19 cellular contexts compared by ENCODE assay signal in genomic region chr7:372546-372938, GRCh38.
DNase-seq lines count a peak whose midpoint lies in the region; ATAC-seq and TF ChIP-seq lines count a peak whose summit lies in the region.
"Had no signal": no experiment of that assay in that cellular context is flagged by ENCODE, and none has a peak within 500 bp of the region (broad histone marks: within the 10 kb centered on the region; RNA-seq: fewer than 3 reads in every experiment).

No MANE protein-coding gene starts in this region.

- no peak for TF ChIP-seq POLR2A in transverse colon (IDR thresholded peaks at IDR 0.05)

- TF ChIP-seq CTCF in RWPE2 (IDR thresholded peaks at IDR 0.05; ENCODE audit: poor library complexity, severe bottlenecking) (no peak), mesothelial cell of epicardium (IDR thresholded peaks at IDR 0.05; ENCODE audit: unreplicated experiment) (no peak), transverse colon (IDR thresholded peaks at IDR 0.05) (no peak), omental fat pad (IDR thresholded peaks at IDR 0.05) (no peak)

- DNase-seq in cardiac septum (ENCODE audit: low spot score) = peak; percentile 69
- DNase-seq in Right ventricle myocardium superior = no peak
- DNase-seq in RWPE2 (ENCODE audit: low spot score) = peak; percentile 62
- no peak for DNase-seq in mesothelial cell of epicardium (ENCODE audit: low spot score in 2 of 2, unreplicated experiment in 2 of 2)
- DNase-seq in transverse colon = no peak
- DNase-seq in NCI-H1930 (lab: John Stamatoyannopoulos, UW) = no peak
- DNase-seq in NCI-H1048 (lab: John Stamatoyannopoulos, UW) = no peak
- no peak for DNase-seq in omental fat pad (ENCODE audit: low spot score)
- DNase-seq: activated CD4-positive, CD25-positive, alpha-beta regulatory T cell; dermis blood vessel endothelial cell; immature natural killer cell; lower lobe of right lung; NCI-H1417; NCI-H510A treated with DMSO at 0.1 percent for 48 hours; stimulated activated CD4-positive, alpha-beta T cell treated with anti-CD3 and anti-CD28 coated beads, Interleukin-2, amount 100 ng/mL, for 24 hours; stimulated activated naive CD8-positive, alpha-beta T cell treated with anti-CD3 and anti-CD28 coated beads, Interleukin-15, Interleukin-2, amounts not matched to agents 100 U/mL and 50 U/mL, for 24 hours; T-helper 9 cell had no signal

- no peaks in the 10 kb centered on the region for H3K9me3 Mint-ChIP-seq in mesothelial cell of epicardium
- H3K9me3 Mint-ChIP-seq: immature natural killer cell had no signal

- no peaks in the 10 kb centered on the region for H3K27me3 ChIP-seq in RWPE2 (ENCODE audit: insufficient read depth, poor library complexity, severe bottlenecking)
- H3K27me3 ChIP-seq in transverse colon = peaks cover 8% of the 10 kb centered on the region

- TF ChIP-seq EP300 in transverse colon (IDR thresholded peaks at IDR 0.05; ENCODE audit: low read depth) = no peak

- H3K27ac ChIP-seq in RWPE2 (ENCODE audit: poor library complexity, severe bottlenecking) = no peak overlapping the region
- peak overlapping the region in 3 of 4 donors; percentile 19 to 62 (median 28) for H3K27ac ChIP-seq in transverse colon
- H3K27ac ChIP-seq: lower lobe of right lung, parathyroid adenoma, tibial nerve had no signal

- H3K4me3 Mint-ChIP-seq in mesothelial cell of epicardium = peak overlapping the region; percentile 17
- H3K4me3 Mint-ChIP-seq: immature natural killer cell had no signal

- H3K4me1 ChIP-seq in RWPE2 (ENCODE audit: insufficient read depth, poor library complexity, severe bottlenecking) (peaks cover 19% of the 10 kb centered on the region), transverse colon (peaks cover 10 to 34% (median 28%) of the 10 kb centered on the region in 4 donors)
- H3K4me1 ChIP-seq: lower lobe of right lung, parathyroid adenoma had no signal

- H3K4me1 Mint-ChIP-seq in mesothelial cell of epicardium = peaks cover 50% of the 10 kb centered on the region

- H3K4me3 ChIP-seq in RWPE2 (ENCODE audit: severe bottlenecking) (no peak overlapping the region), transverse colon (no peak overlapping the region)
- H3K4me3 ChIP-seq: lower lobe of right lung, tibial nerve had no signal

- no peak for ATAC-seq in Right ventricle myocardium superior (ENCODE audit: poor library complexity)
- ATAC-seq in RWPE2 (ENCODE audit: low read depth) = no peak
- ATAC-seq in omental fat pad (ENCODE audit: low FRiP score) = no peak
- ATAC-seq: lower lobe of right lung; stimulated activated naive CD8-positive, alpha-beta T cell treated with anti-CD3 and anti-CD28 coated beads, Interleukin-15, Interleukin-2, amounts not matched to agents 100 U/mL and 50 U/mL, for 24 hours had no signal

- peak overlapping the region; percentile 96 for H3K27ac Mint-ChIP-seq in mesothelial cell of epicardium

- H3K36me3 ChIP-seq in RWPE2 (ENCODE audit: low read depth) (no peaks in the 10 kb centered on the region), transverse colon (no peaks in the 10 kb centered on the region)
- H3K36me3 ChIP-seq: lower lobe of right lung, tibial nerve had no signal

- H3K36me3 Mint-ChIP-seq in mesothelial cell of epicardium = no peaks in the 10 kb centered on the region
- H3K36me3 Mint-ChIP-seq: immature natural killer cell had no signal

- 71% methylated on average over 15 of the region's 15 CpGs; no CpG with 5 or more reads in 1 of the 2 donors for WGBS in transverse colon (ENCODE audit: low coverage in 1 of 2), 2 donors

- no peaks in the 10 kb centered on the region for H3K27me3 Mint-ChIP-seq in mesothelial cell of epicardium (ENCODE audit: low read depth)

- no peaks in the 10 kb centered on the region for H3K9me3 ChIP-seq in RWPE2 (ENCODE audit: severe bottlenecking)
- H3K9me3 ChIP-seq in transverse colon = no peaks in the 10 kb centered on the region
- H3K9me3 ChIP-seq: lower lobe of right lung, tibial nerve had no signal

- intact Hi-C loops in cardiac septum (cut with DNase I) = no loop called here
- intact Hi-C loops in Right ventricle myocardium superior (cut with DNase I) = no loop called here
- intact Hi-C loops in transverse colon (cut with DNase I; ENCODE audit: low total_unique reads) = no loop called here

- in situ Hi-C loops in transverse colon (cut with MboI; ENCODE audit: low pct_ligation_motif_present in 1 of 4, low pct_unique_long_range_greater_than_20kb in 1 of 4, low sequenced_read_pairs in 3 of 4) = no loop called here

Comparison
In these comparisons a context has a peak if more than half of its experiments do, and no peak if none do; other contexts are left out.
1. DNase-seq: peak in cardiac septum (single experiment) and RWPE2 (single experiment); none in Right ventricle myocardium superior (single experiment), mesothelial cell of epicardium (0 of 2), transverse colon (single experiment), NCI-H1930 (0 of 2), NCI-H1048 (single experiment) and omental fat pad (single experiment).